1 cellular context compared by ENCODE assay signal in genomic region chr17:58397421-58397820, GRCh38. TPM values are rescaled to one million over a fixed set of nuclear protein-coding genes. Genes with fewer than 3 reads are reported as not detected.
"Had no signal": no experiment of that assay in that cellular context is flagged by ENCODE, and none has a peak within 500 bp of the region (broad histone marks: within the 10 kb centered on the region; RNA-seq: fewer than 3 reads in every experiment).

No MANE protein-coding gene starts in this region.

RNA-seq across cellular contexts. Expression of gene RNF43, which starts 19.9 kb away (rescaled TPM):
- total RNA-seq: activated CD4-positive, alpha-beta memory T cell treated with anti-CD3 and anti-CD28 coated beads, Interleukin-2, amount 10 ng/mL, durations not matched to agents 7 days and 5 days had no signal
